ENCODE assay signal across 9 cellular contexts in genomic region chr19:57302020-57302465, GRCh38. TPM values are rescaled to one million over a fixed set of nuclear protein-coding genes. Genes with fewer than 3 reads are reported as not detected.
A peak's percentile ranks its signal among the peaks of the same experiment; 100 is the strongest.
DNase-seq lines count a peak whose midpoint lies in the region; ATAC-seq and TF ChIP-seq lines count a peak whose summit lies in the region.
"Had no signal": no experiment of that assay in that cellular context is flagged by ENCODE, and none has a peak within 500 bp of the region (broad histone marks: within the 10 kb centered on the region; RNA-seq: fewer than 3 reads in every experiment).

No MANE protein-coding gene starts in this region.

- ATAC-seq in HG03571 (IDR thresholded peaks at IDR 0.05; ENCODE audit: unreplicated experiment): no peak
- no peak for ATAC-seq in activated CD4-positive, CD25-positive, alpha-beta regulatory T cell treated with anti-CD3 and anti-CD28 coated beads, Interleukin-2, amount 50 U/mL, for 24 hours

- H3K4me3 ChIP-seq in smooth muscle cell: no peak overlapping the region
- H3K4me3 ChIP-seq in spleen: no peak overlapping the region

- peaks cover 67% of the 10 kb centered on the region for H3K79me2 ChIP-seq in smooth muscle cell (ENCODE audit: low read depth)

- no peak overlapping the region for H2AFZ ChIP-seq in smooth muscle cell (ENCODE audit: low read depth)

- TF ChIP-seq POLR2A in spleen (IDR thresholded peaks at IDR 0.05): no peak

- DNase-seq in GOT3 (lab: John Stamatoyannopoulos, UW): peak; percentile 65
- peak; percentile 66 for DNase-seq in RKO (ENCODE audit: low spot score)
- peak; percentile 98 for DNase-seq in fibroblast of peridontal ligament (ENCODE audit: extremely low read depth)
- DNase-seq in smooth muscle cell (lab: John Stamatoyannopoulos, UW; ENCODE audit: unreplicated experiment): no peak
- DNase-seq in spleen: no peak
- DNase-seq in SK-N-DZ (ENCODE audit: low spot score): no peak

- H3K9me3 ChIP-seq in smooth muscle cell (replicated peaks; ENCODE audit: low read depth): no peaks in the 10 kb centered on the region
- H3K9me3 ChIP-seq in spleen: peaks cover 0 to 5% (median 0%) of the 10 kb centered on the region in 8 donors

- H3K27me3 ChIP-seq in smooth muscle cell (ENCODE audit: low read depth) (no peaks in the 10 kb centered on the region), spleen (replicated peaks in 1 of 7) (no peaks in the 10 kb centered on the region)

- H3K27ac ChIP-seq in smooth muscle cell (ENCODE audit: low read depth) (peak overlapping the region; percentile 80), spleen (peak overlapping the region in 1 of 8 donors; percentile 8)
- H3K27ac ChIP-seq: HL-60 had no signal

- H3K4me1 ChIP-seq in smooth muscle cell (ENCODE audit: low read depth) (no peaks in the 10 kb centered on the region), spleen (peaks cover 0 to 3% (median 0%) of the 10 kb centered on the region in 6 donors)

- WGBS in smooth muscle cell (ENCODE audit: low lambda C conversion rate): 89% methylated on average over 1 of the region's 1 CpG
- WGBS in spleen, 5 donors: 83 to 100% (median 86%) methylated on average over 1 of the region's 1 CpG

- intact Hi-C loops in spleen (cut with DNase I; ENCODE audit: low total_unique reads): no loop called here

- H3F3A ChIP-seq in smooth muscle cell (ENCODE audit: low read depth): peaks cover 19% of the 10 kb centered on the region

- no peak for TF ChIP-seq CTCF in smooth muscle cell (IDR thresholded peaks at IDR 0.05; ENCODE audit: borderline replicate concordance, insufficient read depth, poor library complexity, severe bottlenecking)
- no peak for TF ChIP-seq CTCF in spleen (IDR thresholded peaks at IDR 0.05 in 8 of 11, conservative IDR thresholded peaks at IDR 0.05 in 3 of 11)

- H3K9ac ChIP-seq in smooth muscle cell (ENCODE audit: low read depth): peak overlapping the region; percentile 23

- no peak overlapping the region for H3K4me2 ChIP-seq in smooth muscle cell

- H3K36me3 ChIP-seq in smooth muscle cell (ENCODE audit: low read depth) (peaks cover 10% of the 10 kb centered on the region), spleen (peaks cover 0 to 86% (median 30%) of the 10 kb centered on the region in 6 donors)

- peaks cover 70% of the 10 kb centered on the region for H4K20me1 ChIP-seq in smooth muscle cell (ENCODE audit: low read depth)

RNA-seq across cellular contexts. Expression of gene ZNF543, which starts 18.2 kb away (rescaled TPM):
- 5.1 and 7.5 TPM in 2 replicates for total RNA-seq in smooth muscle cell
- polyA plus RNA-seq in smooth muscle cell: 1.1 and 1.4 TPM in 2 replicates
- 10 to 100 TPM in 6 of 7 donors, 1 to 10 TPM in 1; 9.7 to 16.9 (median 13.0) TPM for total RNA-seq in spleen
- polyA plus RNA-seq in spleen: 1 to 10 TPM; 1.6 to 2.4 (median 1.7) TPM
- 4.7 and 6.2 TPM in 2 replicates for polyA plus RNA-seq in SK-N-DZ (2014; cell fraction: cytosol; rRNA removed)
- 3.0 and 3.5 TPM in 2 replicates for polyA plus RNA-seq in SK-N-DZ (2014; cell fraction: nucleus; rRNA removed)

RNA-seq across cellular contexts. Expression of gene ZNF460, which starts 21.8 kb away (rescaled TPM):
- total RNA-seq in smooth muscle cell: 85.2 and 103 TPM in 2 replicates
- polyA plus RNA-seq in smooth muscle cell: 1.7 and 3.5 TPM in 2 replicates
- total RNA-seq in spleen: 10 to 100 TPM; 60.8 to 84.7 (median 68.1) TPM
- 1 to 10 TPM in 1 of 3 donors, under 1 TPM in 2; 0.24 to 2.1 (median 0.33) TPM for polyA plus RNA-seq in spleen
- polyA plus RNA-seq in SK-N-DZ (2014; cell fraction: cytosol; rRNA removed): 4.7 and 11.5 TPM in 2 replicates
- polyA plus RNA-seq in SK-N-DZ (2014; cell fraction: nucleus; rRNA removed): 3.7 and 3.8 TPM in 2 replicates

RNA-seq across cellular contexts. Expression of gene ZNF304, which starts 49.0 kb away (rescaled TPM):
- total RNA-seq in smooth muscle cell (6.8 and 9.6 TPM in 2 replicates), spleen (10 to 100 TPM in 6 of 7 donors, 1 to 10 TPM in 1; 9.8 to 16.7 (median 13.3) TPM)
- polyA plus RNA-seq in smooth muscle cell (3.5 and 3.9 TPM in 2 replicates), spleen (1 to 10 TPM; 2.9 to 3.9 (median 3.6) TPM)
- 3.4 and 4.3 TPM in 2 replicates for polyA plus RNA-seq in SK-N-DZ (2014; cell fraction: cytosol; rRNA removed)
- 2.3 and 2.9 TPM in 2 replicates for polyA plus RNA-seq in SK-N-DZ (2014; cell fraction: nucleus; rRNA removed)

Comparison
In these comparisons a context has a peak if more than half of its experiments do, and no peak if none do; other contexts are left out.
1. DNase-seq: peak in GOT3 (single experiment), RKO (single experiment) and fibroblast of peridontal ligament (single experiment); none in smooth muscle cell (single experiment), spleen (single experiment) and SK-N-DZ (single experiment).